Comparison of ENCODE assay signal across 14 cellular contexts in the genomic region with DNA sequence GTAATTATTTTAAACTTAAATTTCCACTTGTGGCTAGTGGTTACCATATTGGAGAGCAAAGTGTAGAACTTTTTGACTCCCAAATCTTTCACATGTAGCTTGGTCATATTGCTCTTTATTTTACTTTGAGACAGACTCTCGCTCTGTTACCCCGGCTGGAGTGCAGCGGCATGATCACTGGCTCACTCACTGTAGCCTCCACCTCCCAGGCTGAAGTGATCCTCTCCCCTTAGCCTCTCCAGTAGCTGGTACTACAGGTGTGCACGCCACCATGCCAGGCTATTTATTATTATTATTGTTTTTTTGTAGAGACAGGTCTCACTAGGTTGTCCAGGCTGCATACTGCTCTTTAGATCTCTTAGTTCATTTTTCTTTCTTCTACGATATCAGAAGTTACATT. TPM values are rescaled to one million over a fixed set of nuclear protein-coding genes. Genes with fewer than 3 reads are reported as not detected.
DNase-seq lines count a peak whose midpoint lies in the region; ATAC-seq and TF ChIP-seq lines count a peak whose summit lies in the region.
"Had no signal": no experiment of that assay in that cellular context is flagged by ENCODE, and none has a peak within 500 bp of the region (broad histone marks: within the 10 kb centered on the region; RNA-seq: fewer than 3 reads in every experiment).

No MANE protein-coding gene starts in this region.

- peak overlapping the region; percentile 79 for H3K4me2 ChIP-seq in hepatocyte

- H3K27ac ChIP-seq in ascending aorta (peak overlapping the region; percentile 28 to 100), hepatocyte (no peak overlapping the region)

- peaks cover 86% of the 10 kb centered on the region for H3K79me2 ChIP-seq in hepatocyte

- intact Hi-C loops in ascending aorta (cut with DNase I), result loop anchor here (5.0 kb wide), 2 partner anchors 39 to 279 kb away; no protein-coding TSS in a partner anchor

- no peaks in the 10 kb centered on the region for H3K9me3 ChIP-seq in ascending aorta
- H3K9me3 ChIP-seq in hepatocyte (ENCODE audit: low read depth), result no peaks in the 10 kb centered on the region

- H3K4me1 Mint-ChIP-seq in HFFc6 (ENCODE audit: low read depth), result peaks cover 67% of the 10 kb centered on the region

- no peaks in the 10 kb centered on the region for H3K9me2 ChIP-seq in hepatocyte (replicated peaks; ENCODE audit: insufficient read depth)

- no peak for DNase-seq in HFFc6
- DNase-seq in ascending aorta (ENCODE audit: low spot score in 2 of 2), result no peak
- DNase-seq in hepatocyte (ENCODE audit: low spot score), result no peak
- no peak for DNase-seq in skeletal muscle cell (ENCODE audit: low read depth)
- DNase-seq in glomerular visceral epithelial cell (ENCODE audit: extremely low spot score), result no peak
- DNase-seq in activated CD4-positive, alpha-beta T cell treated with anti-CD3 and anti-CD28 coated beads for 48 hours, result no peak
- DNase-seq: activated CD8-positive, alpha-beta T cell treated with anti-CD3 and anti-CD28 coated beads, Interleukin-2, amount 10 ng/mL, durations not matched to agents 7 days and 5 days; activated naive CD8-positive, alpha-beta T cell treated with anti-CD3 and anti-CD28 coated beads, Interleukin-2, amount 50 U/mL, for 24 hours; DND-41; Kasumi-1; NCI-H1436; stimulated activated naive CD8-positive, alpha-beta T cell treated with anti-CD3 and anti-CD28 coated beads, Interleukin-15, Interleukin-2, amounts not matched to agents 100 U/mL and 50 U/mL, for 24 hours had no signal

- peaks cover 0 to 3% of the 10 kb centered on the region in 2 donors for H3K36me3 ChIP-seq in ascending aorta
- peaks cover 3% of the 10 kb centered on the region for H3K36me3 ChIP-seq in hepatocyte (replicated peaks; ENCODE audit: insufficient read depth, low read depth)

- no peak for TF ChIP-seq CTCF in HFFc6 (IDR thresholded peaks at IDR 0.05)
- no peak for TF ChIP-seq CTCF in ascending aorta (IDR thresholded peaks at IDR 0.05)
- TF ChIP-seq CTCF in hepatocyte (IDR thresholded peaks at IDR 0.05; ENCODE audit: poor library complexity), result no peak

- peaks cover 5 to 34% of the 10 kb centered on the region in 2 donors for H3K4me1 ChIP-seq in ascending aorta
- H3K4me1 ChIP-seq in hepatocyte (ENCODE audit: insufficient read depth), result no peaks in the 10 kb centered on the region

- H3K4me3 Mint-ChIP-seq in HFFc6, result peak overlapping the region; percentile 60
- H3K4me3 Mint-ChIP-seq: activated CD8-positive, alpha-beta T cell treated with anti-CD3 and anti-CD28 coated beads, Interleukin-2, amount 10 ng/mL, durations not matched to agents 7 days and 5 days; activated naive CD8-positive, alpha-beta T cell treated with anti-CD3 and anti-CD28 coated beads, Interleukin-2, amount 50 U/mL, for 24 hours had no signal

- peaks cover 65% of the 10 kb centered on the region for H4K20me1 ChIP-seq in hepatocyte (ENCODE audit: insufficient read depth, poor library complexity, severe bottlenecking)

- H3K27me3 ChIP-seq in ascending aorta, result no peaks in the 10 kb centered on the region
- H3K27me3 ChIP-seq in hepatocyte, result no peaks in the 10 kb centered on the region

- H2AFZ ChIP-seq in hepatocyte, result no peak overlapping the region

- WGBS in hepatocyte (ENCODE audit: low lambda C conversion rate, missing lambda C conversion rate), result 97% methylated on average over 5 of the region's 5 CpGs

- H3K9me3 Mint-ChIP-seq in HFFc6, result no peaks in the 10 kb centered on the region
- H3K9me3 Mint-ChIP-seq: activated naive CD8-positive, alpha-beta T cell treated with anti-CD3 and anti-CD28 coated beads, Interleukin-2, amount 50 U/mL, for 24 hours had no signal

- H3K36me3 Mint-ChIP-seq in HFFc6 (ENCODE audit: low read depth), result peaks cover 37% of the 10 kb centered on the region

- H3K4me3 ChIP-seq in ascending aorta (peak overlapping the region in 1 of 2 donors; percentile 85), hepatocyte (no peak overlapping the region), skeletal muscle cell (ENCODE audit: low read depth, low read length) (peak overlapping the region; percentile 21)

- ATAC-seq in HG03432 (IDR thresholded peaks at IDR 0.05; ENCODE audit: unreplicated experiment) (no peak), GM21786 (IDR thresholded peaks at IDR 0.05; ENCODE audit: unreplicated experiment) (no peak)
- ATAC-seq: activated CD8-positive, alpha-beta T cell treated with anti-CD3 and anti-CD28 coated beads, Interleukin-2, amount 10 ng/mL, durations not matched to agents 7 days and 5 days; activated naive CD8-positive, alpha-beta T cell treated with anti-CD3 and anti-CD28 coated beads, Interleukin-2, amount 50 U/mL, for 24 hours; stimulated activated naive CD8-positive, alpha-beta T cell treated with anti-CD3 and anti-CD28 coated beads, Interleukin-15, Interleukin-2, amounts not matched to agents 100 U/mL and 50 U/mL, for 24 hours had no signal

- no peak overlapping the region; the same call in 1 of the 2 replicates for H3K27ac Mint-ChIP-seq in HFFc6
- H3K27ac Mint-ChIP-seq: activated CD8-positive, alpha-beta T cell treated with anti-CD3 and anti-CD28 coated beads, Interleukin-2, amount 10 ng/mL, durations not matched to agents 7 days and 5 days; activated naive CD8-positive, alpha-beta T cell treated with anti-CD3 and anti-CD28 coated beads, Interleukin-2, amount 50 U/mL, for 24 hours had no signal

- H3K27me3 Mint-ChIP-seq in HFFc6 (ENCODE audit: insufficient read depth), result peaks cover 4% of the 10 kb centered on the region; the same call in 1 of the 2 replicates
- H3K27me3 Mint-ChIP-seq: activated naive CD8-positive, alpha-beta T cell treated with anti-CD3 and anti-CD28 coated beads, Interleukin-2, amount 50 U/mL, for 24 hours had no signal

RNA-seq across cellular contexts. Expression of a gene that starts 3.9 kb away (rescaled TPM):
- 100 to 1,000 TPM; 133 to 192 (median 155) TPM for total RNA-seq in HFFc6 (2021; fragmentation: NEBNext Ultra II Directional; extraction: Animal tissue kit (Norgen Biotek cat#: 25700))
- total RNA-seq in ascending aorta, result 54.9 TPM
- 91.9 and 113 TPM in 2 replicates for total RNA-seq in hepatocyte
- 61.2 and 66.3 TPM in 2 replicates for polyA plus RNA-seq in hepatocyte
